Comparison of ENCODE assay signal across 16 cellular contexts in genomic region chr12:113325938-113326337, GRCh38. TPM values are rescaled to one million over a fixed set of nuclear protein-coding genes. Genes with fewer than 3 reads are reported as not detected.
DNase-seq lines count a peak whose midpoint lies in the region; ATAC-seq and TF ChIP-seq lines count a peak whose summit lies in the region.
"Had no signal": no experiment of that assay in that cellular context is flagged by ENCODE, and none has a peak within 500 bp of the region (broad histone marks: within the 10 kb centered on the region; RNA-seq: fewer than 3 reads in every experiment).

No MANE protein-coding gene starts in this region.

- H3K9ac ChIP-seq in skeletal muscle satellite cell (ENCODE audit: low read depth, low read length): peak overlapping the region; percentile 3

- DNase-seq in GM03348 (ENCODE audit: low spot score) (peak; percentile 70), astrocyte of the cerebellum (ENCODE audit: low read depth) (peak; percentile 15), heart right ventricle (peak; percentile 64 to 68), KBM-7 (no peak), testis (no peak)
- DNase-seq in activated CD4-positive, alpha-beta memory T cell treated with anti-CD3 and anti-CD28 coated beads, Interleukin-2, amount 10 ng/mL, durations not matched to agents 7 days and 5 days: no peak
- DNase-seq in activated CD8-positive, alpha-beta memory T cell treated with anti-CD3 and anti-CD28 coated beads for 24 hours: no peak
- DNase-seq: CD4-positive, alpha-beta memory T cell; Kasumi-1; NCI-H2081 treated with DMSO at 0.1 percent for 48 hours; SW 1271 had no signal

- POLR2A ChIA-PET in activated CD4-positive, alpha-beta memory T cell treated with anti-CD3 and anti-CD28 coated beads, Interleukin-2, amount 10 ng/mL, durations not matched to agents 7 days and 5 days (lab: Charles Lee): no interaction called here

- CTCF ChIA-PET in activated CD4-positive, alpha-beta memory T cell treated with anti-CD3 and anti-CD28 coated beads, Interleukin-2, amount 10 ng/mL, durations not matched to agents 7 days and 5 days (lab: Charles Lee): no interaction called here

- H3K27me3 ChIP-seq in heart right ventricle (no peaks in the 10 kb centered on the region), skeletal muscle satellite cell (ENCODE audit: control insufficient read depth, insufficient read depth, low read length) (no peaks in the 10 kb centered on the region), testis (no peaks in the 10 kb centered on the region)

- intact Hi-C loops in heart right ventricle (cut with DNase I) (no loop called here), testis (cut with DNase I; ENCODE audit: low total_unique reads) (no loop called here)

- TF ChIP-seq CTCF in astrocyte of the cerebellum (IDR thresholded peaks at IDR 0.05; ENCODE audit: low read depth, low read length, missing control alignments) (no peak), heart right ventricle (IDR thresholded peaks at IDR 0.05) (no peak), testis (IDR thresholded peaks at IDR 0.05) (no peak)

- no peak overlapping the region for H3K4me2 ChIP-seq in skeletal muscle satellite cell (ENCODE audit: low read length)

- H3K4me3 ChIP-seq in astrocyte of the cerebellum (ENCODE audit: low read depth, low read length) (no peak overlapping the region), heart right ventricle (no peak overlapping the region), skeletal muscle satellite cell (ENCODE audit: low read length) (no peak overlapping the region), testis (no peak overlapping the region)

- peaks cover 15% of the 10 kb centered on the region for H3K4me1 Mint-ChIP-seq in activated CD4-positive, alpha-beta memory T cell treated with anti-CD3 and anti-CD28 coated beads, Interleukin-2, amount 10 ng/mL, durations not matched to agents 7 days and 5 days

- H3K27me3 Mint-ChIP-seq in activated CD4-positive, alpha-beta memory T cell treated with anti-CD3 and anti-CD28 coated beads, Interleukin-2, amount 10 ng/mL, durations not matched to agents 7 days and 5 days: no peaks in the 10 kb centered on the region
- H3K27me3 Mint-ChIP-seq: CD4-positive, alpha-beta memory T cell; stimulated activated naive CD8-positive, alpha-beta T cell treated with anti-CD3 and anti-CD28 coated beads, Interleukin-15, Interleukin-2, amounts not matched to agents 100 ng/mL and 50 ng/mL, for 24 hours had no signal

- H3K4me3 Mint-ChIP-seq in activated CD4-positive, alpha-beta memory T cell treated with anti-CD3 and anti-CD28 coated beads, Interleukin-2, amount 10 ng/mL, durations not matched to agents 7 days and 5 days: no peak overlapping the region
- H3K4me3 Mint-ChIP-seq: activated T-helper 1 cell treated with anti-CD3 and anti-CD28 coated beads, Interleukin-12 subunit alpha, Interleukin-12 subunit beta, Interleukin-2, Interleukin-4 antibody, amounts not matched to agents 30 ng/mL and 10 ng/mL and 1 ng/mL, durations not matched to agents 14 hours and 24 hours and 36 hours; brain; CD4-positive, alpha-beta memory T cell; stimulated activated naive CD8-positive, alpha-beta T cell treated with anti-CD3 and anti-CD28 coated beads, Interleukin-15, Interleukin-2, amounts not matched to agents 100 ng/mL and 50 ng/mL, for 24 hours had no signal

- peaks cover 39% of the 10 kb centered on the region for H3K36me3 Mint-ChIP-seq in activated CD4-positive, alpha-beta memory T cell treated with anti-CD3 and anti-CD28 coated beads, Interleukin-2, amount 10 ng/mL, durations not matched to agents 7 days and 5 days (ENCODE audit: low read depth)

- in situ Hi-C loops in astrocyte of the cerebellum (cut with HindIII; ENCODE audit: low sequenced_read_pairs): no loop called here
- in situ Hi-C loops in KBM-7 (cut with MboI; ENCODE audit: low pct_unique_long_range_greater_than_20kb, low sequenced_read_pairs): no loop called here

- H3K4me1 ChIP-seq in heart right ventricle (peaks cover 2 to 45% (median 23%) of the 10 kb centered on the region in 9 donors), skeletal muscle satellite cell (ENCODE audit: control insufficient read depth, insufficient read depth, low read length) (peaks cover 6% of the 10 kb centered on the region), testis (peaks cover 3% of the 10 kb centered on the region)

- H3K9me3 ChIP-seq in heart right ventricle: peaks cover 0 to 12% (median 0%) of the 10 kb centered on the region in 11 donors
- H3K9me3 ChIP-seq in skeletal muscle satellite cell (replicated peaks; ENCODE audit: low read length): no peaks in the 10 kb centered on the region
- H3K9me3 ChIP-seq in testis: no peaks in the 10 kb centered on the region

- H3K36me3 ChIP-seq in heart right ventricle (peaks cover 0 to 51% (median 2%) of the 10 kb centered on the region in 9 donors), skeletal muscle satellite cell (ENCODE audit: insufficient read depth, low read length) (no peaks in the 10 kb centered on the region), testis (ENCODE audit: low read depth, missing control alignments) (no peaks in the 10 kb centered on the region)

- peak in 7 of 8 donors; percentile 29 to 81 (median 62) for ATAC-seq in heart right ventricle
- ATAC-seq: activated CD4-positive, CD25-positive, alpha-beta regulatory T cell treated with anti-CD3 and anti-CD28 coated beads, Interleukin-2, amount 50 U/mL, for 24 hours had no signal

- no peak for TF ChIP-seq POLR2A in testis (IDR thresholded peaks at IDR 0.05)

- H3K9me3 Mint-ChIP-seq in activated CD4-positive, alpha-beta memory T cell treated with anti-CD3 and anti-CD28 coated beads, Interleukin-2, amount 10 ng/mL, durations not matched to agents 7 days and 5 days: peaks cover 2% of the 10 kb centered on the region
- H3K9me3 Mint-ChIP-seq: activated T-helper 1 cell treated with anti-CD3 and anti-CD28 coated beads, Interleukin-12 subunit alpha, Interleukin-12 subunit beta, Interleukin-2, Interleukin-4 antibody, amounts not matched to agents 30 ng/mL and 10 ng/mL and 1 ng/mL, durations not matched to agents 14 hours and 24 hours and 36 hours; CD4-positive, alpha-beta memory T cell; stimulated activated naive CD8-positive, alpha-beta T cell treated with anti-CD3 and anti-CD28 coated beads, Interleukin-15, Interleukin-2, amounts not matched to agents 100 ng/mL and 50 ng/mL, for 24 hours had no signal

- H3K27ac ChIP-seq in heart right ventricle (peak overlapping the region in 7 of 10 donors; percentile 44 to 72 (median 64)), testis (peak overlapping the region in 1 of 2 donors; percentile 66)

- 53% methylated on average over 3 of the region's 3 CpGs for WGBS in heart right ventricle, 2 donors
- 44 to 49% methylated on average over 3 of the region's 3 CpGs for WGBS in testis, 2 donors

- H3K27ac Mint-ChIP-seq in activated CD4-positive, alpha-beta memory T cell treated with anti-CD3 and anti-CD28 coated beads, Interleukin-2, amount 10 ng/mL, durations not matched to agents 7 days and 5 days: no peak overlapping the region
- H3K27ac Mint-ChIP-seq: activated T-helper 1 cell treated with anti-CD3 and anti-CD28 coated beads, Interleukin-12 subunit alpha, Interleukin-12 subunit beta, Interleukin-2, Interleukin-4 antibody, amounts not matched to agents 30 ng/mL and 10 ng/mL and 1 ng/mL, durations not matched to agents 14 hours and 24 hours and 36 hours; stimulated activated naive CD8-positive, alpha-beta T cell treated with anti-CD3 and anti-CD28 coated beads, Interleukin-15, Interleukin-2, amounts not matched to agents 100 ng/mL and 50 ng/mL, for 24 hours had no signal

RNA-seq across cellular contexts. Expression of gene SLC8B1, which starts 9.0 kb away (rescaled TPM):
- total RNA-seq in heart right ventricle (10 to 100 TPM in 6 of 10 donors, 1 to 10 TPM in 4; 7.2 to 15.0 (median 11.9) TPM), testis (10 to 100 TPM; 78.0 to 88.3 TPM)
- polyA plus RNA-seq in heart right ventricle (10 to 100 TPM in 1 of 2 donors, 1 to 10 TPM in 1; 8.0 to 16.9 TPM), testis (ENCODE audit: insufficient read depth, low read depth, low replicate concordance) (41.2 TPM)
- 8.3 and 10.1 TPM in 2 replicates for total RNA-seq in skeletal muscle satellite cell (2012; rRNA removed)
- total RNA-seq in activated CD4-positive, alpha-beta memory T cell treated with anti-CD3 and anti-CD28 coated beads, Interleukin-2, amount 10 ng/mL, durations not matched to agents 7 days and 5 days: 10 to 100 TPM; 20.2 to 20.8 TPM

RNA-seq across cellular contexts. Expression of gene PLBD2, which starts 32.4 kb away (rescaled TPM):
- total RNA-seq in heart right ventricle (10 to 100 TPM; 24.7 to 53.9 (median 36.1) TPM), testis (100 to 1,000 TPM; 120 to 126 TPM)
- polyA plus RNA-seq in heart right ventricle (10 to 100 TPM; 13.0 to 20.0 TPM), testis (ENCODE audit: insufficient read depth, low read depth, low replicate concordance) (110 TPM)
- 31.7 and 39.5 TPM in 2 replicates for total RNA-seq in skeletal muscle satellite cell (2012; rRNA removed)
- 10 to 100 TPM in 1 of 2 experiments, 1 to 10 TPM in 1; 9.9 to 10.9 TPM for total RNA-seq in activated CD4-positive, alpha-beta memory T cell treated with anti-CD3 and anti-CD28 coated beads, Interleukin-2, amount 10 ng/mL, durations not matched to agents 7 days and 5 days

Comparison
In these comparisons a context has a peak if more than half of its experiments do, and no peak if none do; other contexts are left out.
1. DNase-seq: peak in GM03348 (single experiment), astrocyte of the cerebellum (single experiment) and heart right ventricle (2 of 2); none in activated CD4-positive, alpha-beta memory T cell treated with anti-CD3 and anti-CD28 coated beads, Interleukin-2, amount 10 ng/mL, durations not matched to agents 7 days and 5 days (single experiment), activated CD8-positive, alpha-beta memory T cell treated with anti-CD3 and anti-CD28 coated beads for 24 hours (single experiment), KBM-7 (single experiment) and testis (single experiment).